1 cellular context compared by ENCODE assay signal in the genomic region with DNA sequence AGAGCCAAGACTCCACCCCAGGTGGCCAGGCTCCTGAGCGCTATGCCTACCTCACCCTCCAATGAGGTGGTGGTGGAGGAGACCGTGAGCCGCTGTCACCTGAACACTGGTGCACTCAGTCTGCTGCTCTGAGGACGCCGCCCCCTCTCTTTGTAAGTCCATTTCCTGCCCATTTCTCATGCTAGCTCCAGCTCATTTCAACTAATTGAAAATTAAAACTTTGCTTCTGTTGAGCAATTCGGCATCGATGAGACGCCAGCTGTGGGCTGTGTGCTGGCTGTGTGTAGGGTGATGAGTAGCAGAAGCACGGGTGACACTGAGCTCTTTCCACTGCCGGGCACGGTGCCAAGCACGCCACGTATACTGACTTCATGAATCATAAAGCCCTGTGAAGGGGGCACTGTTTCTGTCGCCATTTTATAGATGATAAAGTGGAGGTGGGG.
TF ChIP-seq lines count a peak whose summit lies in the region.

No MANE protein-coding gene starts in this region.

TF ChIP-seq in HEK293, 187 proteins besides CTCF, POLR2A, EP300 and RAD21 (continued from another document):
- TF ChIP-seq, protein P1, sequence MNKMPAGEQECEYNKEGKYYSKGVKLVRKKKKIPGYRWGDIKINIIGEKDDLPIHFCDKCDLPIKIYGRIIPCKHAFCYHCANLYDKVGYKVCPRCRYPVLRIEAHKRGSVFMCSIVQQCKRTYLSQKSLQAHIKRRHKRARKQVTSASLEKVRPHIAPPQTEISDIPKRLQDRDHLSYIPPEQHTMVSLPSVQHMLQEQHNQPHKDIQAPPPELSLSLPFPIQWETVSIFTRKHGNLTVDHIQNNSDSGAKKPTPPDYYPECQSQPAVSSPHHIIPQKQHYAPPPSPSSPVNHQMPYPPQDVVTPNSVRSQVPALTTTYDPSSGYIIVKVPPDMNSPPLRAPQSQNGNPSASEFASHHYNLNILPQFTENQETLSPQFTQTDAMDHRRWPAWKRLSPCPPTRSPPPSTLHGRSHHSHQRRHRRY (tag by site-specific recombination; IDR thresholded peaks at IDR 0.05): no peak
- no peak for TF ChIP-seq PRDM1 (tag by site-specific recombination; IDR thresholded peaks at IDR 0.05)
- TF ChIP-seq, protein P2, sequence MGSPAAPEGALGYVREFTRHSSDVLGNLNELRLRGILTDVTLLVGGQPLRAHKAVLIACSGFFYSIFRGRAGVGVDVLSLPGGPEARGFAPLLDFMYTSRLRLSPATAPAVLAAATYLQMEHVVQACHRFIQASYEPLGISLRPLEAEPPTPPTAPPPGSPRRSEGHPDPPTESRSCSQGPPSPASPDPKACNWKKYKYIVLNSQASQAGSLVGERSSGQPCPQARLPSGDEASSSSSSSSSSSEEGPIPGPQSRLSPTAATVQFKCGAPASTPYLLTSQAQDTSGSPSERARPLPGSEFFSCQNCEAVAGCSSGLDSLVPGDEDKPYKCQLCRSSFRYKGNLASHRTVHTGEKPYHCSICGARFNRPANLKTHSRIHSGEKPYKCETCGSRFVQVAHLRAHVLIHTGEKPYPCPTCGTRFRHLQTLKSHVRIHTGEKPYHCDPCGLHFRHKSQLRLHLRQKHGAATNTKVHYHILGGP (tag by site-specific recombination; IDR thresholded peaks at IDR 0.05): no peak
- no peak for TF ChIP-seq ZNF138 (tag by site-specific recombination; IDR thresholded peaks at IDR 0.05; ENCODE audit: borderline replicate concordance)
- TF ChIP-seq ZBTB48 (tag by site-specific recombination; IDR thresholded peaks at IDR 0.05): no peak
- TF ChIP-seq, protein P3, sequence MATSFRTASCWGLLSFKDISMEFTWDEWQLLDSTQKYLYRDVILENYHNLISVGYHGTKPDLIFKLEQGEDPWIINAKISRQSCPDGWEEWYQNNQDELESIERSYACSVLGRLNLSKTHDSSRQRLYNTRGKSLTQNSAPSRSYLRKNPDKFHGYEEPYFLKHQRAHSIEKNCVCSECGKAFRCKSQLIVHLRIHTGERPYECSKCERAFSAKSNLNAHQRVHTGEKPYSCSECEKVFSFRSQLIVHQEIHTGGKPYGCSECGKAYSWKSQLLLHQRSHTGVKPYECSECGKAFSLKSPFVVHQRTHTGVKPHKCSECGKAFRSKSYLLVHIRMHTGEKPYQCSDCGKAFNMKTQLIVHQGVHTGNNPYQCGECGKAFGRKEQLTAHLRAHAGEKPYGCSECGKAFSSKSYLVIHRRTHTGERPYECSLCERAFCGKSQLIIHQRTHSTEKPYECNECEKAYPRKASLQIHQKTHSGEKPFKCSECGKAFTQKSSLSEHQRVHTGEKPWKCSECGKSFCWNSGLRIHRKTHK (tag by site-specific recombination; IDR thresholded peaks at IDR 0.05): no peak
- peak; percentile 33 for TF ChIP-seq OSR2 (tag by site-specific recombination; IDR thresholded peaks at IDR 0.05)
- no peak for TF ChIP-seq ZNF423 (tag by site-specific recombination; IDR thresholded peaks at IDR 0.05)
- no peak for TF ChIP-seq ZNF670 (tag by site-specific recombination; IDR thresholded peaks at IDR 0.05; ENCODE audit: low read depth)
- TF ChIP-seq REPIN1 (tag by site-specific recombination; IDR thresholded peaks at IDR 0.05; ENCODE audit: low read depth): no peak
- TF ChIP-seq, protein P4, sequence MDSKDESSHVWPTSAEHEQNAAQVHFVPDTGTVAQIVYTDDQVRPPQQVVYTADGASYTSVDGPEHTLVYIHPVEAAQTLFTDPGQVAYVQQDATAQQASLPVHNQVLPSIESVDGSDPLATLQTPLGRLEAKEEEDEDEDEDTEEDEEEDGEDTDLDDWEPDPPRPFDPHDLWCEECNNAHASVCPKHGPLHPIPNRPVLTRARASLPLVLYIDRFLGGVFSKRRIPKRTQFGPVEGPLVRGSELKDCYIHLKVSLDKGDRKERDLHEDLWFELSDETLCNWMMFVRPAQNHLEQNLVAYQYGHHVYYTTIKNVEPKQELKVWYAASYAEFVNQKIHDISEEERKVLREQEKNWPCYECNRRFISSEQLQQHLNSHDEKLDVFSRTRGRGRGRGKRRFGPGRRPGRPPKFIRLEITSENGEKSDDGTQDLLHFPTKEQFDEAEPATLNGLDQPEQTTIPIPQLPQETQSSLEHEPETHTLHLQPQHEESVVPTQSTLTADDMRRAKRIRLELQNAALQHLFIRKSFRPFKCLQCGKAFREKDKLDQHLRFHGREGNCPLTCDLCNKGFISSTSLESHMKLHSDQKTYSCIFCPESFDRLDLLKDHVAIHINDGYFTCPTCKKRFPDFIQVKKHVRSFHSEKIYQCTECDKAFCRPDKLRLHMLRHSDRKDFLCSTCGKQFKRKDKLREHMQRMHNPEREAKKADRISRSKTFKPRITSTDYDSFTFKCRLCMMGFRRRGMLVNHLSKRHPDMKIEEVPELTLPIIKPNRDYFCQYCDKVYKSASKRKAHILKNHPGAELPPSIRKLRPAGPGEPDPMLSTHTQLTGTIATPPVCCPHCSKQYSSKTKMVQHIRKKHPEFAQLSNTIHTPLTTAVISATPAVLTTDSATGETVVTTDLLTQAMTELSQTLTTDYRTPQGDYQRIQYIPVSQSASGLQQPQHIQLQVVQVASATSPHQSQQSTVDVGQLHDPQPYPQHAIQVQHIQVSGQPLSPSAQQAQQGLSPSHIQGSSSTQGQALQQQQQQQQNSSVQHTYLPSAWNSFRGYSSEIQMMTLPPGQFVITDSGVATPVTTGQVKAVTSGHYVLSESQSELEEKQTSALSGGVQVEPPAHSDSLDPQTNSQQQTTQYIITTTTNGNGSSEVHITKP (tag by site-specific recombination; IDR thresholded peaks at IDR 0.05): 0 out of 2 replicates have a peak, but pooled peaks have one; percentile 20
- TF ChIP-seq ZNF248 (tag by site-specific recombination; IDR thresholded peaks at IDR 0.05): no peak
- no peak for TF ChIP-seq ZNF560 (tag by site-specific recombination; IDR thresholded peaks at IDR 0.05; ENCODE audit: borderline replicate concordance)
- TF ChIP-seq, protein P5, sequence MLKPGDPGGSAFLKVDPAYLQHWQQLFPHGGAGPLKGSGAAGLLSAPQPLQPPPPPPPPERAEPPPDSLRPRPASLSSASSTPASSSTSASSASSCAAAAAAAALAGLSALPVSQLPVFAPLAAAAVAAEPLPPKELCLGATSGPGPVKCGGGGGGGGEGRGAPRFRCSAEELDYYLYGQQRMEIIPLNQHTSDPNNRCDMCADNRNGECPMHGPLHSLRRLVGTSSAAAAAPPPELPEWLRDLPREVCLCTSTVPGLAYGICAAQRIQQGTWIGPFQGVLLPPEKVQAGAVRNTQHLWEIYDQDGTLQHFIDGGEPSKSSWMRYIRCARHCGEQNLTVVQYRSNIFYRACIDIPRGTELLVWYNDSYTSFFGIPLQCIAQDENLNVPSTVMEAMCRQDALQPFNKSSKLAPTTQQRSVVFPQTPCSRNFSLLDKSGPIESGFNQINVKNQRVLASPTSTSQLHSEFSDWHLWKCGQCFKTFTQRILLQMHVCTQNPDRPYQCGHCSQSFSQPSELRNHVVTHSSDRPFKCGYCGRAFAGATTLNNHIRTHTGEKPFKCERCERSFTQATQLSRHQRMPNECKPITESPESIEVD (tag by site-specific recombination; IDR thresholded peaks at IDR 0.05): no peak
- no peak for TF ChIP-seq ZEB2 (tag by site-specific recombination; IDR thresholded peaks at IDR 0.05)
- TF ChIP-seq, protein P6, sequence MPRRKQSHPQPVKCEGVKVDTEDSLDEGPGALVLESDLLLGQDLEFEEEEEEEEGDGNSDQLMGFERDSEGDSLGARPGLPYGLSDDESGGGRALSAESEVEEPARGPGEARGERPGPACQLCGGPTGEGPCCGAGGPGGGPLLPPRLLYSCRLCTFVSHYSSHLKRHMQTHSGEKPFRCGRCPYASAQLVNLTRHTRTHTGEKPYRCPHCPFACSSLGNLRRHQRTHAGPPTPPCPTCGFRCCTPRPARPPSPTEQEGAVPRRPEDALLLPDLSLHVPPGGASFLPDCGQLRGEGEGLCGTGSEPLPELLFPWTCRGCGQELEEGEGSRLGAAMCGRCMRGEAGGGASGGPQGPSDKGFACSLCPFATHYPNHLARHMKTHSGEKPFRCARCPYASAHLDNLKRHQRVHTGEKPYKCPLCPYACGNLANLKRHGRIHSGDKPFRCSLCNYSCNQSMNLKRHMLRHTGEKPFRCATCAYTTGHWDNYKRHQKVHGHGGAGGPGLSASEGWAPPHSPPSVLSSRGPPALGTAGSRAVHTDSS (tag by site-specific recombination; IDR thresholded peaks at IDR 0.05): no peak
- no peak for TF ChIP-seq ZNF302 (tag by site-specific recombination; IDR thresholded peaks at IDR 0.05; ENCODE audit: low read depth)
- TF ChIP-seq ZNF792 (tag by site-specific recombination; IDR thresholded peaks at IDR 0.05): no peak
- TF ChIP-seq HOXA7 (CRISPR knock-in tag; IDR thresholded peaks at IDR 0.05; ENCODE audit: borderline replicate concordance): no peak
